Comparison of ENCODE assay signal across 1 cellular context in the genomic region with DNA sequence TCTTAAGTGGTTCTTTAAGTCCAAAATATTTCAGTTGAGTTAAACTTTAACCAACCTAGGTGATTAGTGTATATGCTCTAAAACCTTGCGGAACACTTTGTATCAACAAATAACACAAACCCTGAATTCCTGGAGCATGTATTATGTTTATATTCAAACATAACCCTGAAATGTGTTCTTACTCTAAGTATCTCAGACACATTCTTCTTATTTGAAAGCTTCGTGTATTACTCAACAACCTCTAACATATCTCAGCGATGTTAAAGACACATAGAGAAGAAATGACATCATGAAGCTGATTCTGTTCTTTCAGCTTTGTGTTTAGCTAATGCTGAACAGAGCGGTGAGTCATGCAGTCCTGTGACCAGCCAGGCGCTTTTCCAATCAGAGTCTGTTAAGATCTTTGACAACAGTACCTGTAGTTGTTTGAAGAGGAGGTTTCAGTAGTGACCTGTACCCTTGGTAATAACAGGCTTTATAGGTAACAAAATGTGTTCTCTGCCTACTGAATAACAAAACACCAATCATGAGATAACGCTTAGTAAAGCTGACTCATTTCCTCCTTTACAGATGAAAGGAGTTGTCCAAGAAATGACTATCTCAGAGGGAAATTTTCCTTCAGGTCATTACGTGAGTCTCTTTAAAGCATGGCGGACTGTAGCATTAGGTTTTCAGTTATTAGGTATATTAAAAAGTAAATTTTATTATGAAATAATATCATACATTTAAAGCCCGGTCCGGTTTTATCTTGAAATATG.
TF ChIP-seq lines count a peak whose summit lies in the region.

No MANE protein-coding gene starts in this region.

TF ChIP-seq in A549, 52 proteins besides CTCF, POLR2A, EP300 and RAD21 (continued from another document):
- TF ChIP-seq HMGXB4 (CRISPR knock-in tag; IDR thresholded peaks at IDR 0.05; ENCODE audit: borderline replicate concordance) (no peak), KDM5A (IDR thresholded peaks at IDR 0.05) (no peak), HOXB13 (CRISPR knock-in tag; IDR thresholded peaks at IDR 0.05; ENCODE audit: low read depth) (no peak), RCOR1 (IDR thresholded peaks at IDR 0.05; ENCODE audit: low read depth, low read length) (no peak), NR3C1 (IDR thresholded peaks at IDR 0.05) (no peak; the same call in 2 of the 3 replicates), CBX8 (IDR thresholded peaks at IDR 0.05) (no peak), NPAS2 (CRISPR knock-in tag; IDR thresholded peaks at IDR 0.05; ENCODE audit: borderline replicate concordance) (no peak), FOXS1 (CRISPR knock-in tag; IDR thresholded peaks at IDR 0.05) (no peak), MYC (IDR thresholded peaks at IDR 0.05; ENCODE audit: borderline replicate concordance, low read length) (no peak), ESRRA (IDR thresholded peaks at IDR 0.05; ENCODE audit: borderline replicate concordance, low read length) (no peak), HES2 (IDR thresholded peaks at IDR 0.05) (no peak), CHD2 (IDR thresholded peaks at IDR 0.05; ENCODE audit: low read length, partially characterized antibody) (no peak), TP53 (CRISPR knock-in tag; IDR thresholded peaks at IDR 0.05) (no peak), PHF8 (IDR thresholded peaks at IDR 0.05; ENCODE audit: borderline replicate concordance, low read depth) (no peak), RNF2 (IDR thresholded peaks at IDR 0.05; ENCODE audit: borderline replicate concordance, low read depth) (no peak), HOXB5 (CRISPR knock-in tag; IDR thresholded peaks at IDR 0.05) (0 out of 2 replicates have a peak, but pooled peaks have one; percentile 9), MAFK (IDR thresholded peaks at IDR 0.05; ENCODE audit: partially characterized antibody) (peak; percentile 71), KDM1A (IDR thresholded peaks at IDR 0.05; ENCODE audit: low read depth) (no peak), RARB (CRISPR knock-in tag; IDR thresholded peaks at IDR 0.05) (no peak), CBX2 (IDR thresholded peaks at IDR 0.05; ENCODE audit: borderline replicate concordance, low read depth) (no peak), ZSCAN20 (CRISPR knock-in tag; IDR thresholded peaks at IDR 0.05) (no peak), USF2 (IDR thresholded peaks at IDR 0.05) (no peak), ZNF302 (CRISPR knock-in tag; IDR thresholded peaks at IDR 0.05) (no peak), ZFP36 (IDR thresholded peaks at IDR 0.05; ENCODE audit: borderline replicate concordance, partially characterized antibody) (no peak), BHLHE40 (IDR thresholded peaks at IDR 0.05; ENCODE audit: low read depth, low read length) (no peak), EHF (CRISPR knock-in tag; IDR thresholded peaks at IDR 0.05) (no peak), RFX5 (IDR thresholded peaks at IDR 0.05) (no peak; the same call in 1 of the 2 replicates), FOSB (CRISPR knock-in tag; IDR thresholded peaks at IDR 0.05) (no peak), EHMT2 (IDR thresholded peaks at IDR 0.05; ENCODE audit: low read depth) (no peak), HDAC2 (IDR thresholded peaks at IDR 0.05) (no peak), HEYL (CRISPR knock-in tag; IDR thresholded peaks at IDR 0.05) (no peak), GATA3 (IDR thresholded peaks at IDR 0.05; ENCODE audit: borderline replicate concordance) (peak; percentile 92)
- TF ChIP-seq, protein P1, sequence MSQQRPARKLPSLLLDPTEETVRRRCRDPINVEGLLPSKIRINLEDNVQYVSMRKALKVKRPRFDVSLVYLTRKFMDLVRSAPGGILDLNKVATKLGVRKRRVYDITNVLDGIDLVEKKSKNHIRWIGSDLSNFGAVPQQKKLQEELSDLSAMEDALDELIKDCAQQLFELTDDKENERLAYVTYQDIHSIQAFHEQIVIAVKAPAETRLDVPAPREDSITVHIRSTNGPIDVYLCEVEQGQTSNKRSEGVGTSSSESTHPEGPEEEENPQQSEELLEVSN (IDR thresholded peaks at IDR 0.05; ENCODE audit: borderline replicate concordance, low read depth): no peak
- TF ChIP-seq, protein P2, sequence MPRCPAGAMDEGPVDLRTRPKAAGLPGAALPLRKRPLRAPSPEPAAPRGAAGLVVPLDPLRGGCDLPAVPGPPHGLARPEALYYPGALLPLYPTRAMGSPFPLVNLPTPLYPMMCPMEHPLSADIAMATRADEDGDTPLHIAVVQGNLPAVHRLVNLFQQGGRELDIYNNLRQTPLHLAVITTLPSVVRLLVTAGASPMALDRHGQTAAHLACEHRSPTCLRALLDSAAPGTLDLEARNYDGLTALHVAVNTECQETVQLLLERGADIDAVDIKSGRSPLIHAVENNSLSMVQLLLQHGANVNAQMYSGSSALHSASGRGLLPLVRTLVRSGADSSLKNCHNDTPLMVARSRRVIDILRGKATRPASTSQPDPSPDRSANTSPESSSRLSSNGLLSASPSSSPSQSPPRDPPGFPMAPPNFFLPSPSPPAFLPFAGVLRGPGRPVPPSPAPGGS (IDR thresholded peaks at IDR 0.05): peak; percentile 87
- TF ChIP-seq, protein P3, sequence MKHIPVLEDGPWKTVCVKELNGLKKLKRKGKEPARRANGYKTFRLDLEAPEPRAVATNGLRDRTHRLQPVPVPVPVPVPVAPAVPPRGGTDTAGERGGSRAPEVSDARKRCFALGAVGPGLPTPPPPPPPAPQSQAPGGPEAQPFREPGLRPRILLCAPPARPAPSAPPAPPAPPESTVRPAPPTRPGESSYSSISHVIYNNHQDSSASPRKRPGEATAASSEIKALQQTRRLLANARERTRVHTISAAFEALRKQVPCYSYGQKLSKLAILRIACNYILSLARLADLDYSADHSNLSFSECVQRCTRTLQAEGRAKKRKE (CRISPR knock-in tag; IDR thresholded peaks at IDR 0.05; ENCODE audit: low read depth): no peak
